In the genomic region with DNA sequence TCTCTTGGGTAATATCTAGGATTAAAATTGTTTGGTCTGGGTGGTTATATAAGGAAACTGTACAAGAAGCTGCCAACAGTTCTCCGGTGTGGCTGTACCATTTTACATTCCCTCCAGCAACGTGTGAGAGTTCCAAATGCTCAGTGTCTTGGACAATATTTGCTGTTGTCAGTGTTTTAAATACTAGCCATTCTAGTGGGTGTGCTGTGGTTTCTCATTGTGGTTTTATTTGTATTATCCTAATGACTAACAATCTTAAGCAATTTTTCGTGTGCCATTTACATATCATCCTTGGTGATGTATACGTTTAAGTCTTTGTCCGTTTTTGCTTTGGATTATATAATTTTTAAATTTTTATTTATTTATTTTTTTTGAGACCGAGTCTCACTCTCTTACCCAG, we compare ENCODE assay signal across 25 cellular contexts. TPM values are rescaled to one million over a fixed set of nuclear protein-coding genes. Genes with fewer than 3 reads are reported as not detected.
DNase-seq lines count a peak whose midpoint lies in the region; ATAC-seq and TF ChIP-seq lines count a peak whose summit lies in the region.
"Had no signal": no experiment of that assay in that cellular context is flagged by ENCODE, and none has a peak within 500 bp of the region (broad histone marks: within the 10 kb centered on the region; RNA-seq: fewer than 3 reads in every experiment).

No MANE protein-coding gene starts in this region.

- in situ Hi-C loops in GM23248 (cut with MboI): no loop called here

- H3K9me2 ChIP-seq in GM23248 (ENCODE audit: insufficient read depth) (no peaks in the 10 kb centered on the region), PC-3 (replicated peaks; ENCODE audit: low read length) (no peaks in the 10 kb centered on the region)

- CTCF ChIA-PET in PC-3 (lab: Charles Lee): no interaction called here

- 73 to 77% methylated on average over 6 of the region's 6 CpGs for WGBS in GM23248 (ENCODE audit: low coverage in 1 of 2, low lambda C conversion rate in 2 of 2, missing lambda C conversion rate in 2 of 2), 2 experiments

- H3K9me3 ChIP-seq in GM23248 (ENCODE audit: low read depth): no peaks in the 10 kb centered on the region
- no peaks in the 10 kb centered on the region for H3K9me3 ChIP-seq in PC-3 (ENCODE audit: low read length)
- H3K9me3 ChIP-seq: Caco-2 had no signal

- H3K9ac ChIP-seq in GM23248 (no peak overlapping the region), PC-3 (ENCODE audit: low read length) (no peak overlapping the region)

- no peak overlapping the region for H3K4me2 ChIP-seq in GM23248 (ENCODE audit: unreplicated experiment)
- no peak overlapping the region for H3K4me2 ChIP-seq in PC-3 (ENCODE audit: low read length)

- TF ChIP-seq CTCF in PC-3 (conservative IDR thresholded peaks at IDR 0.05; ENCODE audit: low read depth, low read length) (no peak), fibroblast of mammary gland (conservative IDR thresholded peaks at IDR 0.05; ENCODE audit: control insufficient read depth, insufficient read depth, low read depth, low read length) (no peak)

- POLR2A ChIA-PET in PC-3 (lab: Charles Lee; ENCODE audit: unreplicated experiment): no interaction called here

- ATAC-seq in PC-3 (peak; percentile 58), HG02970 (IDR thresholded peaks at IDR 0.05; ENCODE audit: low FRiP score, unreplicated experiment) (no peak), GM18498 (IDR thresholded peaks at IDR 0.05; ENCODE audit: unreplicated experiment) (no peak), HG03571 (IDR thresholded peaks at IDR 0.05; ENCODE audit: unreplicated experiment) (no peak)
- ATAC-seq: HepG2, K562 had no signal

- H3K79me2 ChIP-seq in GM23248 (ENCODE audit: insufficient read depth) (no peaks in the 10 kb centered on the region), PC-3 (ENCODE audit: low read length) (no peaks in the 10 kb centered on the region)

- no TSS peak for BruUV-seq in PC-3 (replicated peaks; lab: Mats Ljungman, UMichigan)

- H3K27ac ChIP-seq in GM23248: no peak overlapping the region
- H3K27ac ChIP-seq in PC-3 (ENCODE audit: low read length): no peak overlapping the region
- H3K27ac ChIP-seq: HL-60, SK-N-MC had no signal

- intact Hi-C loops in PC-3 (cut with micrococcal nuclease): no loop called here

- DNase-seq in GM23248 (peak; percentile 36), PC-3 (peak; percentile 32), astrocyte of the hippocampus (ENCODE audit: low read depth, low spot score) (peak; percentile 69), fibroblast of mammary gland (ENCODE audit: low read depth) (peak; percentile 35), NCI-H1930 (lab: John Stamatoyannopoulos, UW) (no peak)
- DNase-seq: Caco-2; CD4-positive, alpha-beta T cell; DMS 273 treated with DMSO at 0.1 percent for 48 hours; DMS79 treated with DMSO at 0.1 percent for 48 hours; NCI-H1417; NCI-H1694 treated with DMSO at 0.1 percent for 48 hours; NCI-H446 treated with DMSO at 0.1 percent for 48 hours; NCI-H526 treated with DMSO at 0.1 percent for 48 hours; OCI-M1; RPMI8226; SHP77 treated with DMSO at 0.1 percent for 48 hours; SW 1271 had no signal

- H2AFZ ChIP-seq in GM23248: no peak overlapping the region
- no peak overlapping the region for H2AFZ ChIP-seq in PC-3 (ENCODE audit: low read length)

- H3F3A ChIP-seq in GM23248 (ENCODE audit: insufficient read depth): no peaks in the 10 kb centered on the region
- H3F3A ChIP-seq in PC-3 (ENCODE audit: low read length, unreplicated experiment): no peaks in the 10 kb centered on the region

- peaks cover 6% of the 10 kb centered on the region; the same call in 1 of the 2 replicates for H3K27me3 ChIP-seq in GM23248 (replicated peaks; ENCODE audit: insufficient read depth)
- H3K27me3 ChIP-seq in PC-3 (ENCODE audit: low read length): no peaks in the 10 kb centered on the region

- H3K4me1 ChIP-seq in GM23248 (ENCODE audit: insufficient read depth): no peaks in the 10 kb centered on the region
- no peaks in the 10 kb centered on the region for H3K4me1 ChIP-seq in PC-3 (ENCODE audit: insufficient read depth, low read length)
- H3K4me1 ChIP-seq: Caco-2 had no signal

- H3K4me3 ChIP-seq in GM23248 (no peak overlapping the region), PC-3 (ENCODE audit: low read length) (no peak overlapping the region), fibroblast of mammary gland (ENCODE audit: control insufficient read depth, low read depth, low read length) (no peak overlapping the region)
- H3K4me3 ChIP-seq: K562, SK-N-MC had no signal

- H4K20me1 ChIP-seq in GM23248 (ENCODE audit: insufficient read depth) (no peaks in the 10 kb centered on the region), PC-3 (ENCODE audit: low read length) (no peaks in the 10 kb centered on the region)

- no peaks in the 10 kb centered on the region for H3K36me3 ChIP-seq in GM23248 (ENCODE audit: low read depth)
- H3K36me3 ChIP-seq in PC-3 (ENCODE audit: low read depth, low read length): no peaks in the 10 kb centered on the region

RNA-seq across cellular contexts. Expression of a gene that starts 33.9 kb away (rescaled TPM):
- under 0.01 TPM in 1 of 2 replicates, not detected in the other for total RNA-seq in GM23248 (2014; rRNA removed; shearing (Covaris generic))
- polyA plus RNA-seq in GM23248 (2016; fragmentation: Nextera tagmentation; extraction: Ambion mirVana): not detected in 2 replicates
- 1.7 and 2.2 TPM in 2 replicates for total RNA-seq in PC-3 (2014; rRNA removed)
- total RNA-seq: A673; CD4-positive, alpha-beta T cell; K562 had no signal
- polyA plus RNA-seq: K562 had no signal

Comparison
In these comparisons a context has a peak if more than half of its experiments do, and no peak if none do; other contexts are left out.
1. DNase-seq: peak in GM23248 (single experiment), PC-3 (single experiment), astrocyte of the hippocampus (single experiment) and fibroblast of mammary gland (single experiment); none in NCI-H1930 (0 of 2).